ENCODE assay signal across 1 cellular context in the genomic region with DNA sequence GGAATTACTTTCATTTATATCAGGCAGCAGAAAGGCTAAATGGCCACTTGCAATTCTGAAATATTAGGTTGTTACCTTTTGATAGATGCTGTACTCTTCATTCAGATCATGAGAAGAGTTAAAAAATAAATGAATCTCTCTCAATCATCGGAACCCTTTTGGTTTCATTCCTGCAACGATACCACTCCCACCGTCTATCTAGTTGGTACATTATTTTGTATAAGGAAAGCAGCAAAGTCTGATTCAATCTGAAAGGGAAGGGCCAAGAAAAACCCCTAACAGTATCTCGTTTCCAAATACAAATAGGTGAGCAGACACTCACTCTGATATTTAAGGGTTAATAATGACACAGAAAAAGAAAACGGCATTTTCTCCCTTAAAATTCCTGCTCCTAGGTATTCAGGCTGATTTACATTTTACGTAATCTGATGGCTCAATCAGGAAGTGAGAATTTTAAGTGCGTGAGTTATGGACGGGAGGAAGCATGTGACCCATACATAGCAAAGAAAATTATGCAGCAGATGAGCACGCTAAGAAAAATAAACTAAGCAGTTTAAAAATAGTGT.
TF ChIP-seq lines count a peak whose summit lies in the region.

No MANE protein-coding gene starts in this region.

TF ChIP-seq in K562, 482 proteins besides CTCF, POLR2A, EP300 and RAD21 (continued from another document and continues in another):
- TF ChIP-seq, protein P1, sequence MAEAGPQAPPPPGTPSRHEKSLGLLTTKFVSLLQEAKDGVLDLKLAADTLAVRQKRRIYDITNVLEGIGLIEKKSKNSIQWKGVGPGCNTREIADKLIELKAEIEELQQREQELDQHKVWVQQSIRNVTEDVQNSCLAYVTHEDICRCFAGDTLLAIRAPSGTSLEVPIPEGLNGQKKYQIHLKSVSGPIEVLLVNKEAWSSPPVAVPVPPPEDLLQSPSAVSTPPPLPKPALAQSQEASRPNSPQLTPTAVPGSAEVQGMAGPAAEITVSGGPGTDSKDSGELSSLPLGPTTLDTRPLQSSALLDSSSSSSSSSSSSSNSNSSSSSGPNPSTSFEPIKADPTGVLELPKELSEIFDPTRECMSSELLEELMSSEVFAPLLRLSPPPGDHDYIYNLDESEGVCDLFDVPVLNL (CRISPR knock-in tag; IDR thresholded peaks at IDR 0.05; ENCODE audit: low read depth): no peak
- TF ChIP-seq EGR1 (conservative IDR thresholded peaks at IDR 0.05) (no peak), ZNF175 (CRISPR knock-in tag; IDR thresholded peaks at IDR 0.05; ENCODE audit: low read depth) (no peak), POLR2B (IDR thresholded peaks at IDR 0.05; ENCODE audit: low read depth, partially characterized antibody) (no peak), ZBTB7A (IDR thresholded peaks at IDR 0.05; ENCODE audit: borderline replicate concordance, control insufficient read depth, low read depth, low read length) (no peak), TAF1 (IDR thresholded peaks at IDR 0.05; ENCODE audit: control insufficient read depth, extremely low read depth, insufficient read depth, low read length, severe bottlenecking) (no peak), NCOA6 (IDR thresholded peaks at IDR 0.05) (0 out of 2 replicates have a peak, but pooled peaks have one; percentile 32), KDM4B (IDR thresholded peaks at IDR 0.05; ENCODE audit: borderline replicate concordance in 2 of 2, low read depth in 1 of 2) (no peak), TEAD2 (tag; IDR thresholded peaks at IDR 0.05) (no peak), TCF7L2 (IDR thresholded peaks at IDR 0.05; ENCODE audit: low read depth, low read length) (no peak), STAT5A (IDR thresholded peaks at IDR 0.05; ENCODE audit: borderline replicate concordance, low read length) (no peak), BHLHE40 (IDR thresholded peaks at IDR 0.05; ENCODE audit: low read length) (peak; percentile 62; the same call in 1 of the 2 replicates), TBP (optimal IDR thresholded peaks at IDR 0.05; ENCODE audit: low read depth, low read length) (peak; percentile 45), ILF3 (IDR thresholded peaks at IDR 0.05; ENCODE audit: borderline replicate concordance) (peak; percentile 14; the same call in 1 of the 2 replicates), ZNF140 (CRISPR knock-in tag; IDR thresholded peaks at IDR 0.05) (no peak), SRSF1 (IDR thresholded peaks at IDR 0.05; ENCODE audit: low read depth, low read length) (no peak), POLR2H (tag; IDR thresholded peaks at IDR 0.05; ENCODE audit: low read depth) (no peak), KDM1A (IDR thresholded peaks at IDR 0.05) (no peak), FOS (IDR thresholded peaks at IDR 0.05; ENCODE audit: extremely low read depth, insufficient read length) (no peak), NR1H2 (CRISPR knock-in tag; IDR thresholded peaks at IDR 0.05) (no peak), FOXK2 (conservative IDR thresholded peaks at IDR 0.05 in 1 of 2, IDR thresholded peaks at IDR 0.05 in 1 of 2; ENCODE audit: low read depth in 2 of 2) (peak; percentile 55 to 71; a peak in 3 of 4 replicates), PHF8 (IDR thresholded peaks at IDR 0.05; ENCODE audit: borderline replicate concordance, low read length) (no peak), NR2C2 (CRISPR knock-in tag; IDR thresholded peaks at IDR 0.05) (no peak), NR2C2 (tag; IDR thresholded peaks at IDR 0.05) (no peak), ZNF695 (CRISPR knock-in tag; IDR thresholded peaks at IDR 0.05) (no peak), FUS (optimal IDR thresholded peaks at IDR 0.05; ENCODE audit: low read depth, low read length) (no peak), ZNF778 (CRISPR knock-in tag; IDR thresholded peaks at IDR 0.05) (no peak), GATA2 (CRISPR knock-in tag; IDR thresholded peaks at IDR 0.05) (no peak), NR2F6 (CRISPR knock-in tag; IDR thresholded peaks at IDR 0.05) (no peak), FOXM1 (IDR thresholded peaks at IDR 0.05; ENCODE audit: low read depth) (0 out of 2 replicates have a peak, but pooled peaks have one; percentile 32), FOXM1 (CRISPR knock-in tag; IDR thresholded peaks at IDR 0.05; ENCODE audit: low read depth) (no peak), ZSCAN32 (CRISPR knock-in tag; IDR thresholded peaks at IDR 0.05) (no peak), HDAC6 (IDR thresholded peaks at IDR 0.05; ENCODE audit: low read depth, low read length) (no peak), SMAD2 (IDR thresholded peaks at IDR 0.05; ENCODE audit: low read depth, low read length) (no peak), ZNF780A (CRISPR knock-in tag; IDR thresholded peaks at IDR 0.05) (no peak)
- TF ChIP-seq, protein P2, sequence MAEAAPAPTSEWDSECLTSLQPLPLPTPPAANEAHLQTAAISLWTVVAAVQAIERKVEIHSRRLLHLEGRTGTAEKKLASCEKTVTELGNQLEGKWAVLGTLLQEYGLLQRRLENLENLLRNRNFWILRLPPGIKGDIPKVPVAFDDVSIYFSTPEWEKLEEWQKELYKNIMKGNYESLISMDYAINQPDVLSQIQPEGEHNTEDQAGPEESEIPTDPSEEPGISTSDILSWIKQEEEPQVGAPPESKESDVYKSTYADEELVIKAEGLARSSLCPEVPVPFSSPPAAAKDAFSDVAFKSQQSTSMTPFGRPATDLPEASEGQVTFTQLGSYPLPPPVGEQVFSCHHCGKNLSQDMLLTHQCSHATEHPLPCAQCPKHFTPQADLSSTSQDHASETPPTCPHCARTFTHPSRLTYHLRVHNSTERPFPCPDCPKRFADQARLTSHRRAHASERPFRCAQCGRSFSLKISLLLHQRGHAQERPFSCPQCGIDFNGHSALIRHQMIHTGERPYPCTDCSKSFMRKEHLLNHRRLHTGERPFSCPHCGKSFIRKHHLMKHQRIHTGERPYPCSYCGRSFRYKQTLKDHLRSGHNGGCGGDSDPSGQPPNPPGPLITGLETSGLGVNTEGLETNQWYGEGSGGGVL (CRISPR knock-in tag; IDR thresholded peaks at IDR 0.05): no peak
- TF ChIP-seq, protein P3, sequence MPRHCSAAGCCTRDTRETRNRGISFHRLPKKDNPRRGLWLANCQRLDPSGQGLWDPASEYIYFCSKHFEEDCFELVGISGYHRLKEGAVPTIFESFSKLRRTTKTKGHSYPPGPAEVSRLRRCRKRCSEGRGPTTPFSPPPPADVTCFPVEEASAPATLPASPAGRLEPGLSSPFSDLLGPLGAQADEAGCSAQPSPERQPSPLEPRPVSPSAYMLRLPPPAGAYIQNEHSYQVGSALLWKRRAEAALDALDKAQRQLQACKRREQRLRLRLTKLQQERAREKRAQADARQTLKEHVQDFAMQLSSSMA (CRISPR knock-in tag; IDR thresholded peaks at IDR 0.05): no peak
- TF ChIP-seq, protein P4, sequence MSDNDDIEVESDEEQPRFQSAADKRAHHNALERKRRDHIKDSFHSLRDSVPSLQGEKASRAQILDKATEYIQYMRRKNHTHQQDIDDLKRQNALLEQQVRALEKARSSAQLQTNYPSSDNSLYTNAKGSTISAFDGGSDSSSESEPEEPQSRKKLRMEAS (CRISPR knock-in tag; IDR thresholded peaks at IDR 0.05): no peak
- TF ChIP-seq, protein P5, sequence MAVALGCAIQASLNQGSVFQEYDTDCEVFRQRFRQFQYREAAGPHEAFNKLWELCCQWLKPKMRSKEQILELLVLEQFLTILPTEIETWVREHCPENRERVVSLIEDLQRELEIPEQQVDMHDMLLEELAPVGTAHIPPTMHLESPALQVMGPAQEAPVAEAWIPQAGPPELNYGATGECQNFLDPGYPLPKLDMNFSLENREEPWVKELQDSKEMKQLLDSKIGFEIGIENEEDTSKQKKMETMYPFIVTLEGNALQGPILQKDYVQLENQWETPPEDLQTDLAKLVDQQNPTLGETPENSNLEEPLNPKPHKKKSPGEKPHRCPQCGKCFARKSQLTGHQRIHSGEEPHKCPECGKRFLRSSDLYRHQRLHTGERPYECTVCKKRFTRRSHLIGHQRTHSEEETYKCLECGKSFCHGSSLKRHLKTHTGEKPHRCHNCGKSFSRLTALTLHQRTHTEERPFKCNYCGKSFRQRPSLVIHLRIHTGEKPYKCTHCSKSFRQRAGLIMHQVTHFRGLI (CRISPR knock-in tag; IDR thresholded peaks at IDR 0.05): 0 out of 2 replicates have a peak, but pooled peaks have one; percentile 5
- TF ChIP-seq, protein P6, sequence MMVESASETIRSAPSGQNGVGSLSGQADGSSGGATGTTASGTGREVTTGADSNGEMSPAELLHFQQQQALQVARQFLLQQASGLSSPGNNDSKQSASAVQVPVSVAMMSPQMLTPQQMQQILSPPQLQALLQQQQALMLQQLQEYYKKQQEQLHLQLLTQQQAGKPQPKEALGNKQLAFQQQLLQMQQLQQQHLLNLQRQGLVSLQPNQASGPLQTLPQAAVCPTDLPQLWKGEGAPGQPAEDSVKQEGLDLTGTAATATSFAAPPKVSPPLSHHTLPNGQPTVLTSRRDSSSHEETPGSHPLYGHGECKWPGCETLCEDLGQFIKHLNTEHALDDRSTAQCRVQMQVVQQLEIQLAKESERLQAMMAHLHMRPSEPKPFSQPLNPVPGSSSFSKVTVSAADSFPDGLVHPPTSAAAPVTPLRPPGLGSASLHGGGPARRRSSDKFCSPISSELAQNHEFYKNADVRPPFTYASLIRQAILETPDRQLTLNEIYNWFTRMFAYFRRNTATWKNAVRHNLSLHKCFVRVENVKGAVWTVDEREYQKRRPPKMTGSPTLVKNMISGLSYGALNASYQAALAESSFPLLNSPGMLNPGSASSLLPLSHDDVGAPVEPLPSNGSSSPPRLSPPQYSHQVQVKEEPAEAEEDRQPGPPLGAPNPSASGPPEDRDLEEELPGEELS (CRISPR knock-in tag; IDR thresholded peaks at IDR 0.05; ENCODE audit: borderline replicate concordance): no peak
- TF ChIP-seq, protein P7, sequence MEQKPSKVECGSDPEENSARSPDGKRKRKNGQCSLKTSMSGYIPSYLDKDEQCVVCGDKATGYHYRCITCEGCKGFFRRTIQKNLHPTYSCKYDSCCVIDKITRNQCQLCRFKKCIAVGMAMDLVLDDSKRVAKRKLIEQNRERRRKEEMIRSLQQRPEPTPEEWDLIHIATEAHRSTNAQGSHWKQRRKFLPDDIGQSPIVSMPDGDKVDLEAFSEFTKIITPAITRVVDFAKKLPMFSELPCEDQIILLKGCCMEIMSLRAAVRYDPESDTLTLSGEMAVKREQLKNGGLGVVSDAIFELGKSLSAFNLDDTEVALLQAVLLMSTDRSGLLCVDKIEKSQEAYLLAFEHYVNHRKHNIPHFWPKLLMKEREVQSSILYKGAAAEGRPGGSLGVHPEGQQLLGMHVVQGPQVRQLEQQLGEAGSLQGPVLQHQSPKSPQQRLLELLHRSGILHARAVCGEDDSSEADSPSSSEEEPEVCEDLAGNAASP (IDR thresholded peaks at IDR 0.05): no peak
- TF ChIP-seq, protein P8, sequence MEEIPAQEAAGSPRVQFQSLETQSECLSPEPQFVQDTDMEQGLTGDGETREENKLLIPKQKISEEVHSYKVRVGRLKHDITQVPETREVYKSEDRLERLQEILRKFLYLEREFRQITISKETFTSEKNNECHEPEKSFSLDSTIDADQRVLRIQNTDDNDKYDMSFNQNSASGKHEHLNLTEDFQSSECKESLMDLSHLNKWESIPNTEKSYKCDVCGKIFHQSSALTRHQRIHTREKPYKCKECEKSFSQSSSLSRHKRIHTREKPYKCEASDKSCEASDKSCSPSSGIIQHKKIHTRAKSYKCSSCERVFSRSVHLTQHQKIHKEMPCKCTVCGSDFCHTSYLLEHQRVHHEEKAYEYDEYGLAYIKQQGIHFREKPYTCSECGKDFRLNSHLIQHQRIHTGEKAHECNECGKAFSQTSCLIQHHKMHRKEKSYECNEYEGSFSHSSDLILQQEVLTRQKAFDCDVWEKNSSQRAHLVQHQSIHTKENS (CRISPR knock-in tag; IDR thresholded peaks at IDR 0.05): no peak
- TF ChIP-seq, protein P9, sequence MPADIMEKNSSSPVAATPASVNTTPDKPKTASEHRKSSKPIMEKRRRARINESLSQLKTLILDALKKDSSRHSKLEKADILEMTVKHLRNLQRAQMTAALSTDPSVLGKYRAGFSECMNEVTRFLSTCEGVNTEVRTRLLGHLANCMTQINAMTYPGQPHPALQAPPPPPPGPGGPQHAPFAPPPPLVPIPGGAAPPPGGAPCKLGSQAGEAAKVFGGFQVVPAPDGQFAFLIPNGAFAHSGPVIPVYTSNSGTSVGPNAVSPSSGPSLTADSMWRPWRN (IDR thresholded peaks at IDR 0.05; ENCODE audit: low read depth): peak; percentile 55; the same call in 1 of the 2 replicates
- TF ChIP-seq, protein P10, sequence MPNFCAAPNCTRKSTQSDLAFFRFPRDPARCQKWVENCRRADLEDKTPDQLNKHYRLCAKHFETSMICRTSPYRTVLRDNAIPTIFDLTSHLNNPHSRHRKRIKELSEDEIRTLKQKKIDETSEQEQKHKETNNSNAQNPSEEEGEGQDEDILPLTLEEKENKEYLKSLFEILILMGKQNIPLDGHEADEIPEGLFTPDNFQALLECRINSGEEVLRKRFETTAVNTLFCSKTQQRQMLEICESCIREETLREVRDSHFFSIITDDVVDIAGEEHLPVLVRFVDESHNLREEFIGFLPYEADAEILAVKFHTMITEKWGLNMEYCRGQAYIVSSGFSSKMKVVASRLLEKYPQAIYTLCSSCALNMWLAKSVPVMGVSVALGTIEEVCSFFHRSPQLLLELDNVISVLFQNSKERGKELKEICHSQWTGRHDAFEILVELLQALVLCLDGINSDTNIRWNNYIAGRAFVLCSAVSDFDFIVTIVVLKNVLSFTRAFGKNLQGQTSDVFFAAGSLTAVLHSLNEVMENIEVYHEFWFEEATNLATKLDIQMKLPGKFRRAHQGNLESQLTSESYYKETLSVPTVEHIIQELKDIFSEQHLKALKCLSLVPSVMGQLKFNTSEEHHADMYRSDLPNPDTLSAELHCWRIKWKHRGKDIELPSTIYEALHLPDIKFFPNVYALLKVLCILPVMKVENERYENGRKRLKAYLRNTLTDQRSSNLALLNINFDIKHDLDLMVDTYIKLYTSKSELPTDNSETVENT (CRISPR knock-in tag; IDR thresholded peaks at IDR 0.05): no peak
- TF ChIP-seq, protein P11, sequence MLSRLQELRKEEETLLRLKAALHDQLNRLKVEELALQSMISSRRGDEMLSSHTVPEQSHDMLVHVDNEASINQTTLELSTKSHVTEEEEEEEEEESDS (CRISPR knock-in tag; IDR thresholded peaks at IDR 0.05): no peak
- TF ChIP-seq, protein P12, sequence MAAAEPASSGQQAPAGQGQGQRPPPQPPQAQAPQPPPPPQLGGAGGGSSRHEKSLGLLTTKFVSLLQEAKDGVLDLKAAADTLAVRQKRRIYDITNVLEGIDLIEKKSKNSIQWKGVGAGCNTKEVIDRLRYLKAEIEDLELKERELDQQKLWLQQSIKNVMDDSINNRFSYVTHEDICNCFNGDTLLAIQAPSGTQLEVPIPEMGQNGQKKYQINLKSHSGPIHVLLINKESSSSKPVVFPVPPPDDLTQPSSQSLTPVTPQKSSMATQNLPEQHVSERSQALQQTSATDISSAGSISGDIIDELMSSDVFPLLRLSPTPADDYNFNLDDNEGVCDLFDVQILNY (CRISPR knock-in tag; IDR thresholded peaks at IDR 0.05): no peak
